26 cellular contexts compared by ENCODE assay signal in genomic region chr2:241182126-241182525, GRCh38.
"Had no signal": no experiment of that assay in that cellular context is flagged by ENCODE, and none has a peak within 500 bp of the region (broad histone marks: within the 10 kb centered on the region; RNA-seq: fewer than 3 reads in every experiment).

No MANE protein-coding gene starts in this region.

- DNase-seq: stimulated activated CD4-positive, alpha-beta T cell treated with anti-CD3 and anti-CD28 coated beads, Interleukin-2, amount 100 ng/mL, for 48 hours; stimulated activated CD4-positive, alpha-beta T cell treated with anti-CD3 and anti-CD28 coated beads, Interleukin-4, amount 100 ng/mL, for 1 hour; stimulated activated CD4-positive, alpha-beta T cell treated with anti-CD3 and anti-CD28 coated beads, Interleukin-4, amount 100 ng/mL, for 24 hours; stimulated activated CD4-positive, alpha-beta T cell treated with anti-CD3 and anti-CD28 coated beads, Interleukin-4, amount 100 ng/mL, for 4 hours; stimulated activated CD8-positive, alpha-beta memory T cell treated with anti-CD3 and anti-CD28 coated beads, Interleukin-4, amount 100 ng/mL, for 48 hours; stimulated activated naive B cell treated with anti-CD40 and anti-IgM and Interleukin-4, amounts not matched to agents 10 μg/mL and 1 μg/mL and 100 μg/mL, for 72 hours; stimulated activated naive CD4-positive, alpha-beta T cell; stimulated activated naive CD4-positive, alpha-beta T cell treated with Interleukin-2 at 50 U/mL for 16 hours; stimulated activated naive CD8-positive, alpha-beta T cell treated with anti-CD3 and anti-CD28 coated beads, Interleukin-15, Interleukin-2, amounts not matched to agents 100 U/mL and 50 U/mL, for 24 hours; stomach; testis; thyroid gland; tibial artery; transverse colon; trophoblast cell; upper lobe of left lung; upper lobe of right lung; uterus had no signal

- H3K27ac Mint-ChIP-seq: stimulated activated effector memory CD8-positive, alpha-beta T cell treated with anti-CD3 and anti-CD28 coated beads, Interleukin-12 subunit alpha, Interleukin-12 subunit beta, amount 100 ng/mL, for 72 hours; stimulated activated memory B cell treated with anti-CD40 and anti-IgM and Interleukin-4, amounts not matched to agents 10 μg/mL and 1 μg/mL and 100 μg/mL, for 72 hours; stimulated activated naive B cell treated with anti-CD40 and anti-IgM and Interleukin-4, amounts not matched to agents 10 μg/mL and 1 μg/mL and 100 μg/mL, for 72 hours; stimulated activated naive CD8-positive, alpha-beta T cell treated with anti-CD3 and anti-CD28 coated beads, Interleukin-15, Interleukin-2, amounts not matched to agents 100 ng/mL and 50 ng/mL, for 24 hours; type B pancreatic cell had no signal

- H3K27ac ChIP-seq: stomach, suprapubic skin, testis, thoracic aorta, thyroid gland, tibial artery, tibial nerve, transverse colon, upper lobe of left lung, upper lobe of right lung, uterus, vagina had no signal

- H3K4me3 Mint-ChIP-seq: stimulated activated effector memory CD8-positive, alpha-beta T cell treated with anti-CD3 and anti-CD28 coated beads, Interleukin-12 subunit alpha, Interleukin-12 subunit beta, amount 100 ng/mL, for 72 hours; stimulated activated memory B cell treated with anti-CD40 and anti-IgM and Interleukin-4, amounts not matched to agents 10 μg/mL and 1 μg/mL and 100 μg/mL, for 72 hours; stimulated activated naive B cell treated with anti-CD40 and anti-IgM and Interleukin-4, amounts not matched to agents 10 μg/mL and 1 μg/mL and 100 μg/mL, for 72 hours; stimulated activated naive CD8-positive, alpha-beta T cell treated with anti-CD3 and anti-CD28 coated beads, Interleukin-15, Interleukin-2, amounts not matched to agents 100 ng/mL and 50 ng/mL, for 24 hours; type B pancreatic cell had no signal

- H3K36me3 ChIP-seq: uterus had no signal

- H3K9me3 ChIP-seq: stomach, suprapubic skin, testis, thoracic aorta, thyroid gland, tibial artery, tibial nerve, transverse colon, upper lobe of left lung, upper lobe of right lung, uterus, vagina had no signal

- H3K9me3 Mint-ChIP-seq: stimulated activated effector memory CD8-positive, alpha-beta T cell treated with anti-CD3 and anti-CD28 coated beads, Interleukin-12 subunit alpha, Interleukin-12 subunit beta, amount 100 ng/mL, for 72 hours; stimulated activated memory B cell treated with anti-CD40 and anti-IgM and Interleukin-4, amounts not matched to agents 10 μg/mL and 1 μg/mL and 100 μg/mL, for 72 hours; stimulated activated naive B cell treated with anti-CD40 and anti-IgM and Interleukin-4, amounts not matched to agents 10 μg/mL and 1 μg/mL and 100 μg/mL, for 72 hours; stimulated activated naive CD8-positive, alpha-beta T cell treated with anti-CD3 and anti-CD28 coated beads, Interleukin-15, Interleukin-2, amounts not matched to agents 100 ng/mL and 50 ng/mL, for 24 hours; type B pancreatic cell had no signal

- H3K27me3 ChIP-seq: testis, thyroid gland, tibial artery, tibial nerve, transverse colon, upper lobe of left lung, upper lobe of right lung, uterus, vagina had no signal

- ATAC-seq: stimulated activated effector memory CD8-positive, alpha-beta T cell treated with anti-CD3 and anti-CD28 coated beads, Interleukin-12 subunit alpha, Interleukin-12 subunit beta, amount 100 ng/mL, for 72 hours; stimulated activated memory B cell treated with anti-CD40 and anti-IgM and Interleukin-4, amounts not matched to agents 10 μg/mL and 1 μg/mL and 100 μg/mL, for 72 hours; stimulated activated naive B cell treated with anti-CD40 and anti-IgM and Interleukin-4, amounts not matched to agents 10 μg/mL and 1 μg/mL and 100 μg/mL, for 72 hours; stimulated activated naive CD8-positive, alpha-beta T cell treated with anti-CD3 and anti-CD28 coated beads, Interleukin-15, Interleukin-2, amounts not matched to agents 100 U/mL and 50 U/mL, for 24 hours; upper lobe of right lung had no signal

- H3K4me1 ChIP-seq: stomach, suprapubic skin, testis, thyroid gland, tibial artery, tibial nerve, transverse colon, upper lobe of left lung, upper lobe of right lung, uterus, vagina had no signal

- H3K27me3 Mint-ChIP-seq: stimulated activated naive B cell treated with anti-CD40 and anti-IgM and Interleukin-4, amounts not matched to agents 10 μg/mL and 1 μg/mL and 100 μg/mL, for 72 hours; stimulated activated naive CD8-positive, alpha-beta T cell treated with anti-CD3 and anti-CD28 coated beads, Interleukin-15, Interleukin-2, amounts not matched to agents 100 ng/mL and 50 ng/mL, for 24 hours; type B pancreatic cell had no signal

- H3K4me3 ChIP-seq: stomach, suprapubic skin, testis, thoracic aorta, thyroid gland, tibial artery, tibial nerve, transverse colon, upper lobe of left lung, upper lobe of right lung, uterus, vagina had no signal
